In genomic region chr12:49920915-49921286, GRCh38 we compare ENCODE assay signal across 34 cellular contexts. TPM values are rescaled to one million over a fixed set of nuclear protein-coding genes. Genes with fewer than 3 reads are reported as not detected.
"Had no signal": no experiment of that assay in that cellular context is flagged by ENCODE, and none has a peak within 500 bp of the region (broad histone marks: within the 10 kb centered on the region; RNA-seq: fewer than 3 reads in every experiment).

No MANE protein-coding gene starts in this region.

- FAIRE-seq: bronchial epithelial cell, TTC549 had no signal

- H3K4me1 ChIP-seq: SJSA1 had no signal

- H3K36me3 ChIP-seq: SJSA1 had no signal

- H3K9me3 ChIP-seq: SJSA1 had no signal

- H3K27me3 ChIP-seq: SJSA1 had no signal

- H3K4me3 ChIP-seq: SJSA1 had no signal

- DNase-seq: activated CD4-positive, alpha-beta T cell treated with anti-CD3 and anti-CD28 coated beads for 36 hours; activated CD4-positive, alpha-beta T cell treated with anti-CD3 and anti-CD28 coated beads, Interleukin-2, amount 10 ng/mL, durations not matched to agents 7 days and 5 days; activated CD4-positive, alpha-beta T cell treated with anti-CD3 and anti-CD28 coated beads, Interleukin-2, amount 50 U/mL, for 48 hours; activated CD8-positive, alpha-beta memory T cell treated with anti-CD3 and anti-CD28 coated beads, Interleukin-2, amount 50 U/mL, for 4 hours; activated naive CD4-positive, alpha-beta T cell treated with anti-CD3 and anti-CD28 coated beads, Interleukin-2, amount 10 ng/mL, durations not matched to agents 7 days and 5 days; activated naive CD8-positive, alpha-beta T cell treated with anti-CD3 and anti-CD28 coated beads, Interleukin-2, amount 50 U/mL, for 24 hours; activated T-cell treated with anti-CD3 and anti-CD28 coated beads for 4 hours; activated T-cell treated with anti-CD3 and anti-CD28 coated beads, Interleukin-2, amount 50 U/mL, for 4 hours; anterior cingulate cortex; caudate nucleus; cerebellar nuclear complex; MM.1S; MV-4-11; NCI-H1092; NCI-H1436 treated with DMSO at 0.1 percent for 48 hours; NCI-H1694 treated with DMSO at 0.1 percent for 48 hours; NCI-H2029; NCI-H345; NCI-H524 treated with DMSO at 0.1 percent for 48 hours; SHP77 treated with DMSO at 0.1 percent for 48 hours; SW 1271; T-helper 1 cell; T1000 had no signal

- H3K27ac ChIP-seq: KMS-11, SJSA1 had no signal

- ATAC-seq: activated CD4-positive, alpha-beta T cell treated with anti-CD3 and anti-CD28 coated beads for 36 hours; activated CD4-positive, CD25-positive, alpha-beta regulatory T cell treated with anti-CD3 and anti-CD28 coated beads, Interleukin-2, amount 50 U/mL, for 24 hours; activated naive CD8-positive, alpha-beta T cell treated with anti-CD3 and anti-CD28 coated beads, Interleukin-2, amount 50 U/mL, for 24 hours; activated T-cell treated with anti-CD3 and anti-CD28 coated beads, Interleukin-2, amount 50 U/mL, for 4 hours; Panc1 had no signal

- H3K9ac ChIP-seq: KMS-11 had no signal

- H3K4me2 ChIP-seq: KMS-11 had no signal

RNA-seq across cellular contexts. Expression of gene FAIM2, which starts 17.2 kb away (rescaled TPM):
- total RNA-seq: SJSA1 had no signal

RNA-seq across cellular contexts. Expression of gene AQP2, which starts 29.6 kb away (rescaled TPM):
- total RNA-seq: activated CD4-positive, alpha-beta T cell treated with anti-CD3 and anti-CD28 coated beads for 36 hours; activated CD4-positive, alpha-beta T cell treated with anti-CD3 and anti-CD28 coated beads, Interleukin-2, amount 10 ng/mL, durations not matched to agents 7 days and 5 days; activated T-cell treated with anti-CD3 and anti-CD28 coated beads, Interleukin-2, amount 50 U/mL, for 4 hours; activated T-helper 1 cell treated with anti-CD3 and anti-CD28 coated beads, Interleukin-12 subunit alpha, Interleukin-12 subunit beta, Interleukin-2, Interleukin-4 antibody, amounts not matched to agents 30 ng/mL and 10 ng/mL and 1 ng/mL, durations not matched to agents 14 hours and 24 hours and 36 hours; bronchial epithelial cell; LHCN-M2; NCI-H460; RPMI7951; SJSA1; T-helper 2 cell treated with Interferon-gamma antibody and Interleukin-4, amounts not matched to agents 100 ng/mL and 5 ng/mL, for 36 hours had no signal

RNA-seq across cellular contexts. Expression of gene AQP5, which starts 40.8 kb away (rescaled TPM):
- total RNA-seq: activated CD4-positive, alpha-beta T cell treated with anti-CD3 and anti-CD28 coated beads for 36 hours; activated CD4-positive, alpha-beta T cell treated with anti-CD3 and anti-CD28 coated beads, Interleukin-2, amount 10 ng/mL, durations not matched to agents 7 days and 5 days; activated T-cell treated with anti-CD3 and anti-CD28 coated beads, Interleukin-2, amount 50 U/mL, for 4 hours; activated T-helper 1 cell treated with anti-CD3 and anti-CD28 coated beads, Interleukin-12 subunit alpha, Interleukin-12 subunit beta, Interleukin-2, Interleukin-4 antibody, amounts not matched to agents 30 ng/mL and 10 ng/mL and 1 ng/mL, durations not matched to agents 14 hours and 24 hours and 36 hours; NCI-H460; RPMI7951; SJSA1; T-helper 2 cell treated with Interferon-gamma antibody and Interleukin-4, amounts not matched to agents 100 ng/mL and 5 ng/mL, for 36 hours had no signal

RNA-seq across cellular contexts. Expression of gene AQP6, which starts 51.8 kb away (rescaled TPM):
- total RNA-seq: activated CD4-positive, alpha-beta T cell treated with anti-CD3 and anti-CD28 coated beads for 36 hours; activated CD4-positive, alpha-beta T cell treated with anti-CD3 and anti-CD28 coated beads, Interleukin-2, amount 10 ng/mL, durations not matched to agents 7 days and 5 days; activated T-cell treated with anti-CD3 and anti-CD28 coated beads, Interleukin-2, amount 50 U/mL, for 4 hours; activated T-helper 1 cell treated with anti-CD3 and anti-CD28 coated beads, Interleukin-12 subunit alpha, Interleukin-12 subunit beta, Interleukin-2, Interleukin-4 antibody, amounts not matched to agents 30 ng/mL and 10 ng/mL and 1 ng/mL, durations not matched to agents 14 hours and 24 hours and 36 hours; bronchial epithelial cell; LHCN-M2; RPMI7951; SJSA1; T-helper 2 cell treated with Interferon-gamma antibody and Interleukin-4, amounts not matched to agents 100 ng/mL and 5 ng/mL, for 36 hours had no signal
